22 cellular contexts compared by ENCODE assay signal in the genomic region with DNA sequence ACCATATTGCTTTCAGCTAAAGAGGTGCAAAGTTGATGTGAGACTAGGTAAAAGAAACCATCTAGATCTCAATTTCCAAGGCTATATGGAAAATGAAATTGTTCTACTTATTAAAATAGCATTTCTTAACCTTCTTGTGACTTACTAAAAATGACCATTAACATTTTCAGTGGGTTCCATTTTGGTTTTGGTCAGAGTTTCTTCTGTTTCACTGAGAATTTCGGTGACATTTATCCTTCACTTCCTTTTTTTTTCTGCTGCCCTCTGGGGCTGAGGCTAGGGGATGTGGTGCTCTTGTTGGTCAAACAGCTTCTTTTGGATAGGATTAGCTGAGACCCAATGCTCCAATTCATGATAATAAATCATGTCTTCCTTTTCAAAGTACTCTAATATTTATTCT. TPM values are rescaled to one million over a fixed set of nuclear protein-coding genes. Genes with fewer than 3 reads are reported as not detected.
DNase-seq lines count a peak whose midpoint lies in the region; ATAC-seq, FAIRE-seq and TF ChIP-seq lines count a peak whose summit lies in the region.
"Had no signal": no experiment of that assay in that cellular context is flagged by ENCODE, and none has a peak within 500 bp of the region (broad histone marks: within the 10 kb centered on the region; RNA-seq: fewer than 3 reads in every experiment).

No MANE protein-coding gene starts in this region.

- POLR2A ChIA-PET in activated B cell treated with CpG ODN at 0.5 μM for 24 hours (lab: Charles Lee), result interaction anchor here (0.5 to 7.2 kb wide), 7 partner anchors 8 to 141 kb away, joined by 3 to 250 read pairs (median 4); a partner anchor contains a TSS

- TF ChIP-seq CTCF in activated B cell treated with CpG ODN at 0.5 μM for 24 hours (IDR thresholded peaks at IDR 0.05), result no peak

- peak overlapping the region; percentile 91 for H3K27ac Mint-ChIP-seq in activated B cell treated with CpG ODN at 0.5 μM for 24 hours
- no peak overlapping the region for H3K27ac Mint-ChIP-seq in stimulated activated naive CD8-positive, alpha-beta T cell treated with anti-CD3 and anti-CD28 coated beads, Interleukin-15, amount 100 ng/mL, for 72 hours
- H3K27ac Mint-ChIP-seq: activated CD4-positive, alpha-beta T cell treated with anti-CD3 and anti-CD28 coated beads, Interleukin-2, amount 10 ng/mL, durations not matched to agents 24 days and 14 days; dendritic cell treated with granulocyte-macrophage colony-stimulating factor and Interleukin-4, amounts not matched to agents 40 ng/mL and 50 ng/mL, for 4 days had no signal

- intact Hi-C loops in activated B cell treated with CpG ODN at 0.5 μM for 24 hours (cut with micrococcal nuclease) (no loop called here), Right ventricle myocardium inferior (cut with DNase I) (no loop called here)

- no peaks in the 10 kb centered on the region for H3K27me3 Mint-ChIP-seq in activated B cell treated with CpG ODN at 0.5 μM for 24 hours
- H3K27me3 Mint-ChIP-seq in stimulated activated naive CD8-positive, alpha-beta T cell treated with anti-CD3 and anti-CD28 coated beads, Interleukin-15, amount 100 ng/mL, for 72 hours, result no peaks in the 10 kb centered on the region
- H3K27me3 Mint-ChIP-seq: activated CD4-positive, alpha-beta T cell treated with anti-CD3 and anti-CD28 coated beads, Interleukin-2, amount 10 ng/mL, durations not matched to agents 24 days and 14 days; dendritic cell treated with granulocyte-macrophage colony-stimulating factor and Interleukin-4, amounts not matched to agents 40 ng/mL and 50 ng/mL, for 4 days had no signal

- no peak for TF ChIP-seq POLR2A in GM12891 (IDR thresholded peaks at IDR 0.05; ENCODE audit: low read depth, low read length)

- ATAC-seq in GM19463 (IDR thresholded peaks at IDR 0.05; ENCODE audit: unreplicated experiment), result peak; percentile 15
- peak; percentile 26 for ATAC-seq in HG03064 (IDR thresholded peaks at IDR 0.05; ENCODE audit: low read depth, unreplicated experiment)
- ATAC-seq in activated B cell treated with CpG ODN at 0.5 μM for 24 hours (ENCODE audit: low read depth), result no peak
- ATAC-seq in stimulated activated naive CD8-positive, alpha-beta T cell treated with anti-CD3 and anti-CD28 coated beads, Interleukin-15, amount 100 ng/mL, for 72 hours, result no peak
- no peak for ATAC-seq in Right ventricle myocardium inferior
- ATAC-seq: mucosa of descending colon, right cardiac atrium had no signal

- H3K36me3 Mint-ChIP-seq in activated B cell treated with CpG ODN at 0.5 μM for 24 hours (ENCODE audit: low read depth), result no peaks in the 10 kb centered on the region

- FAIRE-seq in GM12891 (lab: Jason Lieb, UNC), result peak; percentile 86

- peaks cover 93% of the 10 kb centered on the region for H3K4me1 Mint-ChIP-seq in activated B cell treated with CpG ODN at 0.5 μM for 24 hours
- peaks cover 68% of the 10 kb centered on the region for H3K4me1 Mint-ChIP-seq in stimulated activated naive CD8-positive, alpha-beta T cell treated with anti-CD3 and anti-CD28 coated beads, Interleukin-15, amount 100 ng/mL, for 72 hours

- CTCF ChIA-PET in activated B cell treated with CpG ODN at 0.5 μM for 24 hours (lab: Charles Lee), result interaction anchor here (3.0 to 5.5 kb wide), 2 partner anchors 18 to 44 kb away, joined by 21 to 54 read pairs; a partner anchor contains a TSS

- no peaks in the 10 kb centered on the region for H3K9me3 Mint-ChIP-seq in activated B cell treated with CpG ODN at 0.5 μM for 24 hours
- peaks cover 0 to 5% of the 10 kb centered on the region in 2 donors for H3K9me3 Mint-ChIP-seq in stimulated activated naive CD8-positive, alpha-beta T cell treated with anti-CD3 and anti-CD28 coated beads, Interleukin-15, amount 100 ng/mL, for 72 hours

- H3K4me3 Mint-ChIP-seq in activated B cell treated with CpG ODN at 0.5 μM for 24 hours, result peak overlapping the region; percentile 29
- peak overlapping the region in 1 of 2 donors; percentile 13 for H3K4me3 Mint-ChIP-seq in stimulated activated naive CD8-positive, alpha-beta T cell treated with anti-CD3 and anti-CD28 coated beads, Interleukin-15, amount 100 ng/mL, for 72 hours
- H3K4me3 Mint-ChIP-seq: activated CD4-positive, alpha-beta T cell treated with anti-CD3 and anti-CD28 coated beads, Interleukin-2, amount 10 ng/mL, durations not matched to agents 24 days and 14 days; dendritic cell treated with granulocyte-macrophage colony-stimulating factor and Interleukin-4, amounts not matched to agents 40 ng/mL and 50 ng/mL, for 4 days had no signal

- DNase-seq in GM12891 (ENCODE audit: insufficient read length, low spot score), result no peak
- no peak for DNase-seq in activated B cell treated with CpG ODN at 0.5 μM for 24 hours
- no peak for DNase-seq in stimulated activated naive CD8-positive, alpha-beta T cell treated with anti-CD3 and anti-CD28 coated beads, Interleukin-15, amount 100 ng/mL, for 72 hours
- DNase-seq in retina, result no peak
- no peak for DNase-seq in NCI-H510A (lab: John Stamatoyannopoulos, UW)
- no peak for DNase-seq in Right ventricle myocardium inferior (ENCODE audit: missing footprints)
- DNase-seq: activated CD4-positive, alpha-beta T cell treated with anti-CD3 and anti-CD28 coated beads, Interleukin-2, amount 10 ng/mL, durations not matched to agents 24 days and 14 days; activated naive CD4-positive, alpha-beta T cell treated with anti-CD3 and anti-CD28 coated beads, Interleukin-2, amount 50 U/mL, for 16 hours; Caco-2; left ventricle myocardium inferior; mucosa of descending colon; NCI-H2029 treated with DMSO at 0.1 percent for 48 hours; NCI-H510A treated with DMSO at 0.1 percent for 48 hours; occipital lobe; PC-9; right cardiac atrium; SK-N-SH; stimulated activated CD4-positive, alpha-beta T cell treated with anti-CD3 and anti-CD28 coated beads, Interleukin-1b, Interleukin-23, amount 100 ng/mL, for 48 hours; substantia nigra had no signal

TF ChIP-seq in GM12891, 5 proteins besides CTCF, POLR2A, EP300 and RAD21:
- TF ChIP-seq SPI1 (IDR thresholded peaks at IDR 0.05; ENCODE audit: low read depth, low read length) (peak; percentile 94), PAX5 (IDR thresholded peaks at IDR 0.05; ENCODE audit: insufficient read depth, low read length, severe bottlenecking) (no peak)

RNA-seq across cellular contexts. Expression of a gene that starts 44.3 kb away (rescaled TPM):
- 9.3 TPM for polyA plus RNA-seq in GM12891 (2012; ENCODE audit: low read depth, missing spikeins)
- total RNA-seq in activated B cell treated with CpG ODN at 0.5 μM for 24 hours (211 and 238 TPM in 2 replicates), Right ventricle myocardium inferior (5.3 TPM)

Comparison
In these comparisons a context has a peak if more than half of its experiments do, and no peak if none do; other contexts are left out.
1. ATAC-seq: peak in GM19463 (single experiment) and HG03064 (single experiment); none in activated B cell treated with CpG ODN at 0.5 μM for 24 hours (single experiment), stimulated activated naive CD8-positive, alpha-beta T cell treated with anti-CD3 and anti-CD28 coated beads, Interleukin-15, amount 100 ng/mL, for 72 hours (single experiment) and Right ventricle myocardium inferior (single experiment).
2. RNA of a gene that starts 44.3 kb away (total RNA-seq): 211 to 238 TPM in activated B cell treated with CpG ODN at 0.5 μM for 24 hours; 5.3 TPM in Right ventricle myocardium inferior (single experiment); every median in the first group is over 10 times any median in the second.